In genomic region chr3:55487376-55488241, GRCh38 we compare ENCODE assay signal across 9 cellular contexts. TPM values are rescaled to one million over a fixed set of nuclear protein-coding genes. Genes with fewer than 3 reads are reported as not detected.
DNase-seq lines count a peak whose midpoint lies in the region; ATAC-seq and TF ChIP-seq lines count a peak whose summit lies in the region.
"Had no signal": no experiment of that assay in that cellular context is flagged by ENCODE, and none has a peak within 500 bp of the region (broad histone marks: within the 10 kb centered on the region; RNA-seq: fewer than 3 reads in every experiment).

No MANE protein-coding gene starts in this region.

- H3K9me3 ChIP-seq in tibial artery, result no peaks in the 10 kb centered on the region

- no peak for ATAC-seq in central memory CD8-positive, alpha-beta T cell (replicated peaks; ENCODE audit: extremely low read depth, poor library complexity, severe bottlenecking)
- no peak for ATAC-seq in GM19452 (IDR thresholded peaks at IDR 0.05; ENCODE audit: unreplicated experiment)

- TF ChIP-seq CTCF in lower leg skin (IDR thresholded peaks at IDR 0.05), result no peak
- no peak for TF ChIP-seq CTCF in tibial artery (IDR thresholded peaks at IDR 0.05)

- H3K36me3 ChIP-seq in tibial artery, result no peaks in the 10 kb centered on the region

- H3K4me3 ChIP-seq in lower leg skin (ENCODE audit: low read depth, poor library complexity, severe bottlenecking), result peak overlapping the region; percentile 43
- peak overlapping the region; percentile 54 to 71 for H3K4me3 ChIP-seq in tibial artery

- intact Hi-C loops in lower leg skin (cut with DNase I; ENCODE audit: low total_unique reads), result no loop called here
- intact Hi-C loops in tibial artery (cut with DNase I; ENCODE audit: low total_unique reads), result loop anchor here (5.0 kb wide), 1 partner anchor 765 kb away; no protein-coding TSS in a partner anchor

- H3K4me3 Mint-ChIP-seq in central memory CD8-positive, alpha-beta T cell, result peak overlapping the region; percentile 11

- H3K27me3 ChIP-seq in tibial artery, result peaks cover 0 to 88% of the 10 kb centered on the region in 2 donors

- no peak overlapping the region for H3K27ac Mint-ChIP-seq in central memory CD8-positive, alpha-beta T cell (ENCODE audit: low read depth)
- H3K27ac Mint-ChIP-seq: activated naive CD4-positive, alpha-beta T cell treated with anti-CD3 and anti-CD28 coated beads, Interleukin-2, amount 50 U/mL, for 72 hours had no signal

- H3K36me3 Mint-ChIP-seq in central memory CD8-positive, alpha-beta T cell (ENCODE audit: insufficient read depth), result no peaks in the 10 kb centered on the region

- peaks cover 78% of the 10 kb centered on the region for H3K27me3 Mint-ChIP-seq in central memory CD8-positive, alpha-beta T cell

- 0 to 1% methylated on average over 52 to 65 of the region's 71 CpGs for WGBS in lower leg skin, 2 donors

- H3K9me3 Mint-ChIP-seq in central memory CD8-positive, alpha-beta T cell, result peaks cover 4% of the 10 kb centered on the region
- H3K9me3 Mint-ChIP-seq: activated naive CD4-positive, alpha-beta T cell treated with anti-CD3 and anti-CD28 coated beads, Interleukin-2, amount 50 U/mL, for 72 hours had no signal

- peaks cover 5% of the 10 kb centered on the region for H3K4me1 Mint-ChIP-seq in central memory CD8-positive, alpha-beta T cell

- no peak overlapping the region for H3K27ac ChIP-seq in tibial artery

- peaks cover 0 to 56% (median 39%) of the 10 kb centered on the region in 4 donors for H3K4me1 ChIP-seq in tibial artery

- no peak for TF ChIP-seq POLR2A in lower leg skin (IDR thresholded peaks at IDR 0.05)

- DNase-seq in DMS79 treated with DMSO at 0.1 percent for 48 hours (lab: John Stamatoyannopoulos, UW) (peak; percentile 7), DMS79 (lab: John Stamatoyannopoulos, UW) (no peak), NCI-H524 (lab: John Stamatoyannopoulos, UW) (peak; percentile 38 to 44), lower leg skin (ENCODE audit: low spot score in 2 of 2) (peak in 1 of 2 donors; percentile 85), tibial artery (no peak), GM19238 (ENCODE audit: insufficient read length, low spot score) (no peak)
- no peak for DNase-seq in central memory CD8-positive, alpha-beta T cell (ENCODE audit: low spot score in 2 of 2)

RNA-seq across cellular contexts. Expression of gene WNT5A, which starts 0.5 kb away (rescaled TPM):
- 10 to 100 TPM in 2 of 4 donors, 1 to 10 TPM in 2; 8.7 to 16.1 (median 10.8) TPM for total RNA-seq in lower leg skin
- total RNA-seq: activated naive CD4-positive, alpha-beta T cell treated with anti-CD3 and anti-CD28 coated beads, Interleukin-2, amount 50 U/mL, for 72 hours had no signal

Comparison
In these comparisons a context has a peak if more than half of its experiments do, and no peak if none do; other contexts are left out.
1. DNase-seq: peak in DMS79 treated with DMSO at 0.1 percent for 48 hours (single experiment) and NCI-H524 (2 of 2); none in DMS79 (single experiment), central memory CD8-positive, alpha-beta T cell (0 of 2), tibial artery (0 of 2) and GM19238 (single experiment).